Comparison of ENCODE assay signal across 8 cellular contexts in genomic region chr1:226121049-226121586, GRCh38. TPM values are rescaled to one million over a fixed set of nuclear protein-coding genes. Genes with fewer than 3 reads are reported as not detected.
A peak's percentile ranks its signal among the peaks of the same experiment; 100 is the strongest.
DNase-seq lines count a peak whose midpoint lies in the region; ATAC-seq, FAIRE-seq and TF ChIP-seq lines count a peak whose summit lies in the region.

No MANE protein-coding gene starts in this region.

- peak overlapping the region; percentile 89 for H2AFZ ChIP-seq in DND-41 (ENCODE audit: low read depth, low read length)
- H2AFZ ChIP-seq in OCI-LY7 (ENCODE audit: low read length), result peak overlapping the region; percentile 62; the same call in 1 of the 2 replicates
- H2AFZ ChIP-seq in endothelial cell of umbilical vein (ENCODE audit: low read depth, low read length), result peak overlapping the region; percentile 97

- H3K36me3 ChIP-seq in DND-41 (ENCODE audit: insufficient read depth, low read length), result no peaks in the 10 kb centered on the region
- no peaks in the 10 kb centered on the region for H3K36me3 ChIP-seq in OCI-LY7 (ENCODE audit: insufficient read depth, low read length)
- H3K36me3 ChIP-seq in endothelial cell of umbilical vein (ENCODE audit: control insufficient read depth in 2 of 2, extremely low read depth in 1 of 2, insufficient read depth in 2 of 2, low read length in 2 of 2), result no peaks in the 10 kb centered on the region

- DNase-seq in DND-41 (peak; percentile 31), OCI-LY7 (ENCODE audit: low spot score) (no peak), endothelial cell of umbilical vein (ENCODE audit: low read depth, low spot score) (no peak), posterior vena cava (ENCODE audit: low spot score) (peak; percentile 80), DMS53 (lab: John Stamatoyannopoulos, UW) (no peak), NCI-H187 treated with DMSO at 0.1 percent for 48 hours (lab: John Stamatoyannopoulos, UW) (no peak)

- peaks cover 42% of the 10 kb centered on the region for H3K4me1 ChIP-seq in DND-41 (ENCODE audit: insufficient read depth, low read length)
- H3K4me1 ChIP-seq in OCI-LY7 (ENCODE audit: insufficient read depth, low read length, poor library complexity, severe bottlenecking), result peaks cover 61% of the 10 kb centered on the region
- H3K4me1 ChIP-seq in endothelial cell of umbilical vein (ENCODE audit: control insufficient read depth, extremely low read depth, insufficient read depth, low read length), result no peaks in the 10 kb centered on the region

- BruUV-seq in OCI-LY7 (replicated peaks; lab: Mats Ljungman, UMichigan), result no TSS peak
- BruUV-seq in endothelial cell of umbilical vein (replicated peaks; lab: Mats Ljungman, UMichigan), result no TSS peak

- dilution Hi-C loops in endothelial cell of umbilical vein (cut with MboI; ENCODE audit: extremely low pct_ligation_motif_present, low sequenced_read_pairs), result no loop called here

- intact Hi-C loops in OCI-LY7 (cut with micrococcal nuclease; ENCODE audit: unreplicated experiment) (loop anchor here (1.0 to 5.0 kb wide), 4 partner anchors 10 to 640 kb away; no protein-coding TSS in a partner anchor), endothelial cell of umbilical vein (cut with micrococcal nuclease) (loop anchor here (1.0 to 2.0 kb wide), 4 partner anchors 11 to 122 kb away; partner anchors contain the start of gene SDE2), posterior vena cava (cut with DNase I) (loop anchor here (2.0 to 5.0 kb wide), 2 partner anchors 54 to 76 kb away; no protein-coding TSS in a partner anchor)

- H3K9me3 ChIP-seq in DND-41 (ENCODE audit: insufficient read depth, low read length, severe bottlenecking) (no peaks in the 10 kb centered on the region), OCI-LY7 (ENCODE audit: low read length) (no peaks in the 10 kb centered on the region), endothelial cell of umbilical vein (replicated peaks; ENCODE audit: control insufficient read depth, insufficient read depth, low read length) (no peaks in the 10 kb centered on the region)

- H3K9me2 ChIP-seq in OCI-LY7 (ENCODE audit: insufficient read depth, low read length), result no peaks in the 10 kb centered on the region

- CTCF ChIA-PET in OCI-LY7 (lab: Charles Lee; ENCODE audit: unreplicated experiment), result interaction anchor here (0.8 kb wide), 1 partner anchor 56 kb away, joined by 7 read pairs; no protein-coding TSS in a partner anchor
- CTCF ChIA-PET in endothelial cell of umbilical vein (lab: Charles Lee), result interaction anchor here (0.8 to 5.7 kb wide), 7 partner anchors 11 to 188 kb away, joined by 3 to 139 read pairs (median 6); partner anchors contain the start of gene LIN9

- H3K4me2 ChIP-seq in DND-41 (ENCODE audit: insufficient read depth, low read length) (peak overlapping the region; percentile 99), OCI-LY7 (ENCODE audit: low read length) (peak overlapping the region; percentile 93), endothelial cell of umbilical vein (ENCODE audit: insufficient read depth, low read length) (peak overlapping the region; percentile 77)

- H3K9ac ChIP-seq in DND-41 (ENCODE audit: low read depth, low read length) (peak overlapping the region; percentile 65), endothelial cell of umbilical vein (replicated peaks; ENCODE audit: extremely low read depth, insufficient read depth, low read length) (no peak overlapping the region)

- no peaks in the 10 kb centered on the region for H3K79me2 ChIP-seq in DND-41 (ENCODE audit: insufficient read depth, low read length)
- no peaks in the 10 kb centered on the region for H3K79me2 ChIP-seq in OCI-LY7 (ENCODE audit: insufficient read depth, low read depth, low read length)
- no peaks in the 10 kb centered on the region for H3K79me2 ChIP-seq in endothelial cell of umbilical vein (ENCODE audit: control insufficient read depth, insufficient read depth, low read length)

- no peak for TF ChIP-seq POLR2A in endothelial cell of umbilical vein (IDR thresholded peaks at IDR 0.05; ENCODE audit: low read depth, low read length)

- POLR2A ChIA-PET in OCI-LY7 (lab: Charles Lee), result interaction anchor here (0.7 to 1.6 kb wide), 5 partner anchors 9 to 197 kb away, joined by 3 to 10 read pairs (median 3); partner anchors contain the start of gene PYCR2
- POLR2A ChIA-PET in endothelial cell of umbilical vein (lab: Charles Lee), result interaction anchor here (1.0 kb wide), 1 partner anchor 56 kb away, joined by 5 read pairs; no protein-coding TSS in a partner anchor

- H4K20me1 ChIP-seq in DND-41 (ENCODE audit: insufficient read depth, low read length), result peaks cover 7% of the 10 kb centered on the region
- no peaks in the 10 kb centered on the region for H4K20me1 ChIP-seq in OCI-LY7 (ENCODE audit: insufficient read depth, low read length)
- no peaks in the 10 kb centered on the region for H4K20me1 ChIP-seq in endothelial cell of umbilical vein (replicated peaks; ENCODE audit: control insufficient read depth, extremely low read depth, insufficient read depth, low read length)

- H3K9me1 ChIP-seq in endothelial cell of umbilical vein (replicated peaks; ENCODE audit: control insufficient read depth, extremely low read depth, insufficient read depth, low read length), result no peaks in the 10 kb centered on the region

- FAIRE-seq in endothelial cell of umbilical vein (lab: Jason Lieb, UNC), result no peak

- peak overlapping the region; percentile 13 to 60; a peak in 3 of 4 replicates for H3K4me3 ChIP-seq in DND-41 (ENCODE audit: low read depth in 1 of 2, low read length in 2 of 2)
- H3K4me3 ChIP-seq in OCI-LY7 (ENCODE audit: low read depth, low read length, poor library complexity, severe bottlenecking), result peak overlapping the region; percentile 75
- H3K4me3 ChIP-seq in endothelial cell of umbilical vein (replicated peaks in 1 of 3; ENCODE audit: insufficient read depth in 1 of 3, low read depth in 1 of 3, low read length in 3 of 3), result peak overlapping the region in 1 of 3 experiments; percentile 49

- peaks cover 19% of the 10 kb centered on the region for H3K27me3 ChIP-seq in DND-41 (ENCODE audit: insufficient read depth, low read length, poor library complexity)
- peaks cover 0 to 2% of the 10 kb centered on the region in 2 experiments for H3K27me3 ChIP-seq in endothelial cell of umbilical vein (ENCODE audit: control insufficient read depth in 2 of 2, insufficient read depth in 2 of 2, low read length in 2 of 2)

- TF ChIP-seq CTCF in DND-41 (IDR thresholded peaks at IDR 0.05; ENCODE audit: borderline replicate concordance, extremely low read depth, low read length, poor library complexity, severe bottlenecking) (no peak), OCI-LY7 (conservative IDR thresholded peaks at IDR 0.05; ENCODE audit: low read length) (no peak), endothelial cell of umbilical vein (IDR thresholded peaks at IDR 0.05; ENCODE audit: extremely low read depth in 1 of 2, insufficient read depth in 1 of 2, low read depth in 1 of 2, low read length in 2 of 2) (no peak)

- ATAC-seq in DND-41 (ENCODE audit: insufficient read depth, low read depth), result no peak
- ATAC-seq in HG03039 (IDR thresholded peaks at IDR 0.05; ENCODE audit: unreplicated experiment), result no peak
- no peak for ATAC-seq in HG03442 (IDR thresholded peaks at IDR 0.05; ENCODE audit: unreplicated experiment)

- H3K27ac ChIP-seq in DND-41 (ENCODE audit: low read length), result peak overlapping the region; percentile 61
- peak overlapping the region; percentile 95 for H3K27ac ChIP-seq in OCI-LY7 (ENCODE audit: low read depth, low read length, poor library complexity, severe bottlenecking)
- no peak overlapping the region for H3K27ac ChIP-seq in endothelial cell of umbilical vein (ENCODE audit: insufficient read depth, low read depth, low read length)

TF ChIP-seq in endothelial cell of umbilical vein, 7 proteins besides CTCF, POLR2A, EP300 and RAD21:
- TF ChIP-seq POLR2AphosphoS5 (IDR thresholded peaks at IDR 0.05; ENCODE audit: insufficient read depth, low read depth, low read length) (no peak), GATA2 (IDR thresholded peaks at IDR 0.05; ENCODE audit: insufficient read depth, insufficient read length, low read depth, low read length) (no peak), MYC (IDR thresholded peaks at IDR 0.05; ENCODE audit: low read depth, low read length) (no peak), EZH2 (IDR thresholded peaks at IDR 0.05; ENCODE audit: borderline replicate concordance, low read depth, low read length, severe bottlenecking) (no peak), MAX (IDR thresholded peaks at IDR 0.05; ENCODE audit: insufficient read depth, insufficient read length) (no peak), FOS (IDR thresholded peaks at IDR 0.05; ENCODE audit: borderline replicate concordance, insufficient read depth, low read length) (no peak), JUN (IDR thresholded peaks at IDR 0.05; ENCODE audit: borderline replicate concordance, insufficient read depth, insufficient read length, low read depth) (no peak)

RNA-seq across cellular contexts. Expression of gene H3-3A, which starts 58.6 kb away (rescaled TPM):
- total RNA-seq in OCI-LY7 (2014; rRNA removed; shearing (Covaris generic)), result 365 and 416 TPM in 2 replicates
- total RNA-seq in OCI-LY7 (2022), result 661 and 742 TPM in 2 replicates
- total RNA-seq in endothelial cell of umbilical vein, result 448 and 477 TPM in 2 replicates
- 387 and 426 TPM in 2 replicates for polyA plus RNA-seq in endothelial cell of umbilical vein
- polyA plus RNA-seq in endothelial cell of umbilical vein (2011; cell fraction: cytosol; rRNA removed), result 325 and 468 TPM in 2 replicates
- polyA plus RNA-seq in endothelial cell of umbilical vein (2011; cell fraction: nucleus; rRNA removed), result 112 and 143 TPM in 2 replicates
- polyA plus RNA-seq in endothelial cell of umbilical vein (2012), result 296 and 379 TPM in 2 replicates
- polyA minus RNA-seq in endothelial cell of umbilical vein, result 69.0 and 75.4 TPM in 2 replicates
- polyA minus RNA-seq in endothelial cell of umbilical vein (2011; cell fraction: cytosol; rRNA and poly(A)+ RNA removed), result 101 TPM
- 33.2 and 34.6 TPM in 2 replicates for polyA minus RNA-seq in endothelial cell of umbilical vein (2011; cell fraction: nucleus; rRNA and poly(A)+ RNA removed)
- 100 to 1,000 TPM; 303 to 370 TPM for total RNA-seq in posterior vena cava

Comparison
In these comparisons a context has a peak if more than half of its experiments do, and no peak if none do; other contexts are left out.
1. DNase-seq: peak in DND-41 (single experiment) and posterior vena cava (single experiment); none in OCI-LY7 (single experiment), endothelial cell of umbilical vein (single experiment), DMS53 (single experiment) and NCI-H187 treated with DMSO at 0.1 percent for 48 hours (single experiment).
2. Peak in every context shown above with its lines, with median percentiles within 50 percentile points of each other: H2AFZ ChIP-seq and H3K4me2 ChIP-seq.